In the genomic region with DNA sequence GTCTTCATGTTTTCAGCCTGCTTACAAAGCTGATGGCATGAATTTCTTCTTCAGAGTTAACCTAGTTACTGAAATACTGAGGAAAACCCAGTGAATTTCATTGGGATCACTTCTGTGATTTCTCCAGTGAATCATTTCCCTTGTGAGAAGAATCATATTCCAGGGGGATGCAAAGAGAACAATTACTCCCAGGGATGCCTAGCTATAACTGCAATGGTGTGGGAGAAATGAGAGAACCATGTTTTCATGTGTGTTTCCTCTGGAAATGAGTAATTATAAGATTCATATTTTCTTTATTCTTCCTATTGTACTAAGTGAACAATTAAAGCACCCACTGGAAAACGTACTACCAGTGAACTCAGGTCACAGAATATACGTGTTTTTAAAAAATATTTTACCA, we compare ENCODE assay signal across 26 cellular contexts.
"Had no signal": no experiment of that assay in that cellular context is flagged by ENCODE, and none has a peak within 500 bp of the region (broad histone marks: within the 10 kb centered on the region; RNA-seq: fewer than 3 reads in every experiment).

No MANE protein-coding gene starts in this region.

- ATAC-seq: effector memory CD8-positive, alpha-beta T cell; gastroesophageal sphincter; heart right ventricle; left cardiac atrium; left lung; left ventricle myocardium superior; lower lobe of right lung; naive thymus-derived CD4-positive, alpha-beta T cell had no signal

- H3K27ac ChIP-seq: colonic mucosa, esophagus muscularis mucosa, gastroesophageal sphincter, left lung, lower lobe of right lung had no signal

- H3K4me1 ChIP-seq: colonic mucosa, esophagus muscularis mucosa, gastroesophageal sphincter, heart right ventricle, left lung, lower lobe of right lung had no signal

- H3K4me3 ChIP-seq: colonic mucosa, esophagus muscularis mucosa, gastroesophageal sphincter, heart right ventricle, left lung, lower lobe of right lung had no signal

- H3K27me3 ChIP-seq: colonic mucosa, esophagus muscularis mucosa, gastroesophageal sphincter, heart right ventricle, left lung had no signal

- DNase-seq: cerebellar nuclear complex; colonic mucosa; cortex of kidney; effector CD8-positive, alpha-beta T cell; effector memory CD8-positive, alpha-beta T cell; endodermal cell; foreskin fibroblast; glutamatergic neuron; head of caudate nucleus; heart right ventricle; hippocampal formation; immature natural killer cell; islet precursor cell; kidney; left cardiac atrium; left lung; left ventricle myocardium superior; lower lobe of right lung; mammary epithelial cell; mesendoderm; midbrain; naive thymus-derived CD4-positive, alpha-beta T cell had no signal

- H3K36me3 ChIP-seq: colonic mucosa, esophagus muscularis mucosa, gastroesophageal sphincter, heart right ventricle, left lung, lower lobe of right lung had no signal

- FAIRE-seq: endometrium, frontal cortex, kidney had no signal

- H3K9me3 ChIP-seq: colonic mucosa, esophagus muscularis mucosa, gastroesophageal sphincter, left lung, lower lobe of right lung had no signal
